Comparison of ENCODE assay signal across 2 cellular contexts in genomic region chr3:37317309-37317708, GRCh38.
DNase-seq lines count a peak whose midpoint lies in the region; ATAC-seq, FAIRE-seq and TF ChIP-seq lines count a peak whose summit lies in the region.
"Not testable (repeated sequence)": the region's sequence is repeated elsewhere in the genome, so short reads cannot be mapped to it uniquely, and the experiment has no call there.

No MANE protein-coding gene starts in this region.

- H3K4me1 ChIP-seq in pancreas: not testable (repeated sequence)

- intact Hi-C loops in pancreas (cut with DNase I): not testable (repeated sequence)

- ATAC-seq in left lobe of liver (peak; percentile 36), pancreas (peak; percentile 36 to 65 (median 58))

- H3K4me3 ChIP-seq in pancreas: not testable (repeated sequence)

- not testable (repeated sequence) for H3K9me3 ChIP-seq in pancreas

- H3K27ac ChIP-seq in pancreas: not testable (repeated sequence)

- not testable (repeated sequence) for TF ChIP-seq CTCF in pancreas (IDR thresholded peaks at IDR 0.05)

- H3K27me3 ChIP-seq in pancreas: not testable (repeated sequence)

- DNase-seq in left lobe of liver (ENCODE audit: low spot score); pancreas: not testable (repeated sequence)

- not testable (repeated sequence) for FAIRE-seq in pancreas (lab: Jason Lieb, UNC)

- H3K36me3 ChIP-seq in pancreas: peaks cover 0 to 29% (median 0%) of the 10 kb centered on the region in 3 donors

- WGBS in pancreas, 2 donors: 68 to 71% methylated on average over 3 of the region's 3 CpGs
